8 cellular contexts compared by ENCODE assay signal in the genomic region with DNA sequence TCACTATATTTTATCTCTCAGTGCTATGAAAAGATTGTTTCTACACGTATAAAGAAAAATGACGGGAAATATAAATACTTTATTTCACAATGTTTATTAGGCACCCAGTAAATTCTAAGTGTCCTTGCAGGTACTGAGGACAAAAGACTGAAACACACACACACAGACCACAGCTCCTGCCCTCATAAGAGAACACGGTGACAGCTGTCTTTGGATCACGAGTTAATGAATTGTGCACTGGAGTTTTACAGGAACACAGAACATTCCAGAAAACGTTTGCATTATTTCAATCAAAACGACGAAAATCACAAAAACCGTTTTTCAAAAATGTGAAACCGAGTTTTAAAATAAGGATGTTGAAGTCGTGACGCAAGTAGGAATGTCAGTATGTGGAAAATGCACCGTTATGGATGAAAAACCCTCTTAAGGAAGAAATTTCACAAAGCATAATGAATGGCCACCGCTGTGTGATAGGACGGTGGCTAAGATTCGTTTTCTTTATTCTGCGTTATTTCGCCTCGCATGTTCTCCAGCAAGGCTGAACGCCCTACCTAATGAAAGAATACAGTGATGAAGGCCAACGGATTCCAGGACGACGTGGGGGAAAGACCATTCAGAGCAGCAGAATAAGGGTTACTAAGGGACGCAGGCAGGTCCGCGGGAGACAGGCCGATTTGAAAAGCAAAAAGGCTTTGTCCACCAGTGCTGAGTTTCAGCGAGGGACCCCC. TPM values are rescaled to one million over a fixed set of nuclear protein-coding genes. Genes with fewer than 3 reads are reported as not detected.
DNase-seq lines count a peak whose midpoint lies in the region; ATAC-seq lines count a peak whose summit lies in the region.

No MANE protein-coding gene starts in this region.

- peak overlapping the region; percentile 98 for H3K27ac Mint-ChIP-seq in activated T-helper 1 cell treated with anti-CD3 and anti-CD28 coated beads, Interleukin-12 subunit alpha, Interleukin-12 subunit beta, Interleukin-2, Interleukin-4 antibody, amounts not matched to agents 30 ng/mL and 10 ng/mL and 1 ng/mL, durations not matched to agents 14 hours and 24 hours and 36 hours

- DNase-seq in DMS53 (lab: John Stamatoyannopoulos, UW): peak; percentile 28
- DNase-seq in DMS53 treated with DMSO at 0.1 percent for 48 hours (lab: John Stamatoyannopoulos, UW; ENCODE audit: unreplicated experiment): no peak
- no peak for DNase-seq in activated T-helper 1 cell treated with anti-CD3 and anti-CD28 coated beads, Interleukin-12 subunit alpha, Interleukin-12 subunit beta, Interleukin-2, Interleukin-4 antibody, amounts not matched to agents 30 ng/mL and 10 ng/mL and 1 ng/mL, durations not matched to agents 14 hours and 24 hours and 36 hours (ENCODE audit: low spot score)
- no peak for DNase-seq in HUDEP-2 (lab: John Stamatoyannopoulos, UW; ENCODE audit: unreplicated experiment in 76 of 76)

- H3K9ac ChIP-seq in iPS-20b (ENCODE audit: low read depth, low read length) (peak overlapping the region; percentile 67), subcutaneous abdominal adipose tissue (ENCODE audit: low read length in 5 of 5) (peak overlapping the region in 4 of 5 donors; percentile 1 to 68 (median 56))

- no peaks in the 10 kb centered on the region for H3K9me3 Mint-ChIP-seq in activated T-helper 1 cell treated with anti-CD3 and anti-CD28 coated beads, Interleukin-12 subunit alpha, Interleukin-12 subunit beta, Interleukin-2, Interleukin-4 antibody, amounts not matched to agents 30 ng/mL and 10 ng/mL and 1 ng/mL, durations not matched to agents 14 hours and 24 hours and 36 hours

- H3K4me1 Mint-ChIP-seq in activated T-helper 1 cell treated with anti-CD3 and anti-CD28 coated beads, Interleukin-12 subunit alpha, Interleukin-12 subunit beta, Interleukin-2, Interleukin-4 antibody, amounts not matched to agents 30 ng/mL and 10 ng/mL and 1 ng/mL, durations not matched to agents 14 hours and 24 hours and 36 hours (ENCODE audit: low read depth): no peaks in the 10 kb centered on the region

- H3K27me3 Mint-ChIP-seq in activated T-helper 1 cell treated with anti-CD3 and anti-CD28 coated beads, Interleukin-12 subunit alpha, Interleukin-12 subunit beta, Interleukin-2, Interleukin-4 antibody, amounts not matched to agents 30 ng/mL and 10 ng/mL and 1 ng/mL, durations not matched to agents 14 hours and 24 hours and 36 hours (ENCODE audit: insufficient read depth): no peaks in the 10 kb centered on the region

- H3K9me3 ChIP-seq in iPS-20b (ENCODE audit: insufficient read depth, low read depth, low read length): no peaks in the 10 kb centered on the region
- no peaks in the 10 kb centered on the region for H3K9me3 ChIP-seq in subcutaneous abdominal adipose tissue (ENCODE audit: control insufficient read depth in 5 of 5, low read length in 5 of 5)

- H3K36me3 Mint-ChIP-seq in activated T-helper 1 cell treated with anti-CD3 and anti-CD28 coated beads, Interleukin-12 subunit alpha, Interleukin-12 subunit beta, Interleukin-2, Interleukin-4 antibody, amounts not matched to agents 30 ng/mL and 10 ng/mL and 1 ng/mL, durations not matched to agents 14 hours and 24 hours and 36 hours (ENCODE audit: low read depth): no peaks in the 10 kb centered on the region

- ATAC-seq in HG03159 (IDR thresholded peaks at IDR 0.05; ENCODE audit: unreplicated experiment) (peak; percentile 26), GM21717 (IDR thresholded peaks at IDR 0.05; ENCODE audit: unreplicated experiment) (no peak)

- intact Hi-C loops in activated T-helper 1 cell treated with anti-CD3 and anti-CD28 coated beads, Interleukin-12 subunit alpha, Interleukin-12 subunit beta, Interleukin-2, Interleukin-4 antibody, amounts not matched to agents 30 ng/mL and 10 ng/mL and 1 ng/mL, durations not matched to agents 14 hours and 24 hours and 36 hours (cut with micrococcal nuclease): no loop called here

- H3K4me1 ChIP-seq in iPS-20b (ENCODE audit: insufficient read depth, low read length) (no peaks in the 10 kb centered on the region; the same call in 1 of the 2 replicates), subcutaneous abdominal adipose tissue (ENCODE audit: control insufficient read depth in 5 of 5, insufficient read depth in 5 of 5, low read length in 5 of 5) (peaks cover 0 to 14% (median 12%) of the 10 kb centered on the region in 5 donors)

- H3K36me3 ChIP-seq in iPS-20b (ENCODE audit: insufficient read depth, low read depth, low read length): no peaks in the 10 kb centered on the region
- no peaks in the 10 kb centered on the region for H3K36me3 ChIP-seq in subcutaneous abdominal adipose tissue (ENCODE audit: control insufficient read depth in 5 of 5, insufficient read depth in 5 of 5, low read length in 5 of 5)

- H3K27me3 ChIP-seq in iPS-20b (ENCODE audit: insufficient read depth, low read length) (no peaks in the 10 kb centered on the region), subcutaneous abdominal adipose tissue (ENCODE audit: control insufficient read depth in 5 of 5, insufficient read depth in 4 of 5, low read length in 5 of 5) (no peaks in the 10 kb centered on the region)

- H3K27ac ChIP-seq in iPS-20b (ENCODE audit: low read length) (peak overlapping the region; percentile 34), subcutaneous abdominal adipose tissue (ENCODE audit: low read depth, low read length) (peak overlapping the region; percentile 93)

- peak overlapping the region; percentile 85 for H3K4me3 Mint-ChIP-seq in activated T-helper 1 cell treated with anti-CD3 and anti-CD28 coated beads, Interleukin-12 subunit alpha, Interleukin-12 subunit beta, Interleukin-2, Interleukin-4 antibody, amounts not matched to agents 30 ng/mL and 10 ng/mL and 1 ng/mL, durations not matched to agents 14 hours and 24 hours and 36 hours

- peak overlapping the region; percentile 90 for H3K4me3 ChIP-seq in iPS-20b (ENCODE audit: low read length)
- H3K4me3 ChIP-seq in subcutaneous abdominal adipose tissue (ENCODE audit: low read depth in 1 of 5, low read length in 5 of 5): peak overlapping the region; percentile 72 to 97 (median 96)

RNA-seq across cellular contexts. Expression of gene FAM156A, which starts 24.2 kb away (rescaled TPM):
- 23.9 and 24.1 TPM in 2 replicates for total RNA-seq in activated T-helper 1 cell treated with anti-CD3 and anti-CD28 coated beads, Interleukin-12 subunit alpha, Interleukin-12 subunit beta, Interleukin-2, Interleukin-4 antibody, amounts not matched to agents 30 ng/mL and 10 ng/mL and 1 ng/mL, durations not matched to agents 14 hours and 24 hours and 36 hours

RNA-seq across cellular contexts. Expression of gene FAM156B, which starts 37.0 kb away (rescaled TPM):
- total RNA-seq in activated T-helper 1 cell treated with anti-CD3 and anti-CD28 coated beads, Interleukin-12 subunit alpha, Interleukin-12 subunit beta, Interleukin-2, Interleukin-4 antibody, amounts not matched to agents 30 ng/mL and 10 ng/mL and 1 ng/mL, durations not matched to agents 14 hours and 24 hours and 36 hours: 18.6 and 24.1 TPM in 2 replicates
